ENCODE assay signal across 9 cellular contexts in genomic region chr4:186190456-186191265, GRCh38. TPM values are rescaled to one million over a fixed set of nuclear protein-coding genes. Genes with fewer than 3 reads are reported as not detected.
DNase-seq lines count a peak whose midpoint lies in the region; ATAC-seq, FAIRE-seq and TF ChIP-seq lines count a peak whose summit lies in the region.
"Had no signal": no experiment of that assay in that cellular context is flagged by ENCODE, and none has a peak within 500 bp of the region (broad histone marks: within the 10 kb centered on the region; RNA-seq: fewer than 3 reads in every experiment).

No MANE protein-coding gene starts in this region.

- in situ Hi-C loops in G401 (cut with HindIII; ENCODE audit: low sequenced_read_pairs) (no loop called here), brain microvascular endothelial cell (cut with HindIII; ENCODE audit: low pct_ligation_motif_present, low sequenced_read_pairs) (no loop called here)

- H3K4me1 ChIP-seq in kidney (ENCODE audit: control insufficient read depth in 1 of 2, insufficient read depth in 1 of 2, low read depth in 1 of 2, low read length in 2 of 2), result peaks cover 17% of the 10 kb centered on the region in 2 donors

- H3K27ac ChIP-seq in brain microvascular endothelial cell (peak overlapping the region; percentile 52), kidney (ENCODE audit: low read depth in 2 of 2, low read length in 2 of 2) (peak overlapping the region; percentile 96 to 99)

- peak overlapping the region; percentile 80 for H3K4me3 ChIP-seq in brain microvascular endothelial cell (ENCODE audit: low read depth, low read length)
- H3K4me3 ChIP-seq in kidney (ENCODE audit: low read length in 2 of 2), result peak overlapping the region; percentile 77 to 85

- DNase-seq in G401 (ENCODE audit: low spot score), result peak; percentile 61
- peak; percentile 42 for DNase-seq in HTR-8/SVneo (ENCODE audit: insufficient read length, low spot score)
- DNase-seq in T-helper 17 cell, result peak; percentile 16 to 40 (median 37)
- no peak for DNase-seq in brain microvascular endothelial cell
- DNase-seq in kidney, result peak; percentile 89
- DNase-seq in stimulated activated CD4-positive, alpha-beta T cell treated with anti-CD3 and anti-CD28 coated beads, Interleukin-4, amount 100 ng/mL, for 1 hour, result peak; percentile 53
- no peak for DNase-seq in ecto neural progenitor cell (ENCODE audit: low spot score)

- H3K9me3 ChIP-seq in T-helper 17 cell (ENCODE audit: control insufficient read depth, low read length, poor library complexity, severe bottlenecking) (no peaks in the 10 kb centered on the region), kidney (ENCODE audit: control insufficient read depth in 1 of 2, low read length in 2 of 2) (no peaks in the 10 kb centered on the region)

- H3K27ac Mint-ChIP-seq in T-helper 17 cell, result peak overlapping the region; percentile 94

- peak; percentile 36 for ATAC-seq in GM21447 (IDR thresholded peaks at IDR 0.05; ENCODE audit: unreplicated experiment)
- peak; percentile 46 for ATAC-seq in T-helper 17 cell

- H3K4me1 Mint-ChIP-seq in T-helper 17 cell, result peaks cover 17% of the 10 kb centered on the region

- H3K36me3 ChIP-seq in brain microvascular endothelial cell (replicated peaks) (no peaks in the 10 kb centered on the region), kidney (ENCODE audit: control insufficient read depth in 1 of 2, insufficient read depth in 2 of 2, low read length in 2 of 2) (peaks cover 3 to 10% of the 10 kb centered on the region in 2 donors)

- peak overlapping the region; percentile 90 for H3K4me3 Mint-ChIP-seq in T-helper 17 cell

- H3K27me3 ChIP-seq in brain microvascular endothelial cell (replicated peaks), result no peaks in the 10 kb centered on the region

- FAIRE-seq in HTR-8/SVneo (lab: Jason Lieb, UNC) (no peak), kidney (lab: Jason Lieb, UNC) (no peak)

- intact Hi-C loops in kidney (cut with DNase I), result no loop called here

- H3K36me3 Mint-ChIP-seq in T-helper 17 cell (ENCODE audit: low read depth), result no peaks in the 10 kb centered on the region

- peak overlapping the region; percentile 72 to 82 for H3K9ac ChIP-seq in kidney (ENCODE audit: low read length in 2 of 2)

- H3K27me3 Mint-ChIP-seq in T-helper 17 cell, result no peaks in the 10 kb centered on the region

- TF ChIP-seq CTCF in brain microvascular endothelial cell (IDR thresholded peaks at IDR 0.05; ENCODE audit: low read depth, low read length, missing control alignments) (peak; percentile 8), kidney (IDR thresholded peaks at IDR 0.05; ENCODE audit: borderline replicate concordance, extremely low read depth, insufficient read depth) (no peak)

RNA-seq across cellular contexts. Expression of gene CYP4V2, which starts 0.7 kb away (rescaled TPM):
- total RNA-seq in G401 (2014; rRNA removed; shearing (Covaris generic)), result 1.2 and 2.7 TPM in 2 replicates
- 10 to 100 TPM; 20.9 to 21.0 TPM for total RNA-seq in T-helper 17 cell
- 69.8 TPM for total RNA-seq in kidney
- polyA plus RNA-seq in kidney (ENCODE audit: insufficient read depth, low read depth, low replicate concordance), result 29.5 TPM

RNA-seq across cellular contexts. Expression of gene KLKB1, which starts 36.6 kb away (rescaled TPM):
- not detected in 2 replicates for total RNA-seq in G401 (2014; rRNA removed; shearing (Covaris generic))
- total RNA-seq in T-helper 17 cell (1 to 10 TPM in 1 of 2 donors, under 1 TPM in 1; 0.52 to 1.5 TPM), kidney (2.1 TPM)
- 5.7 TPM for polyA plus RNA-seq in kidney (ENCODE audit: insufficient read depth, low read depth, low replicate concordance)
- total RNA-seq: pulmonary artery endothelial cell had no signal

Comparison
In these comparisons a context has a peak if more than half of its experiments do, and no peak if none do; other contexts are left out.
1. DNase-seq: peak in G401 (single experiment), HTR-8/SVneo (single experiment), T-helper 17 cell (3 of 3), kidney (single experiment) and stimulated activated CD4-positive, alpha-beta T cell treated with anti-CD3 and anti-CD28 coated beads, Interleukin-4, amount 100 ng/mL, for 1 hour (single experiment); none in brain microvascular endothelial cell (single experiment) and ecto neural progenitor cell (single experiment).